In the genomic region with DNA sequence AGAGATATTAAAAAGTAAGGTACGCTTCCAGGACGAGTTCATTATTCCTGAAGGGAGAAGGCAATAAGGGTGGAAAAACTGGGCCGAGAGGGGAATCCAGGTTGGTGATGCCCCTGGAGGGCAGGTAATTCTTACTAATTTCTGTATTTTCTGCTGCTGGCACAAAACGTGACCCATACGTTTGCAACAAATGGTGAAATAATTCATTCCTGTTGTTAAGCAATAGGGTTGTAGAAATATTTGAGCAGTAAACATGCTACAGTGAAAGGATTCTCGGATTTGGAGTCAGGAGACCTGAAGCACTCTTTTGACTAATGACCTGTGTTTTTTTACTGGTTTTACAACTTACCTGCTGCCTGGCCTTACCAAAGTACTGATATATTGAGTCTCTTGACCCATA, we compare ENCODE assay signal across 8 cellular contexts. TPM values are rescaled to one million over a fixed set of nuclear protein-coding genes. Genes with fewer than 3 reads are reported as not detected.
A peak's percentile ranks its signal among the peaks of the same experiment; 100 is the strongest.
DNase-seq lines count a peak whose midpoint lies in the region; ATAC-seq lines count a peak whose summit lies in the region.

No MANE protein-coding gene starts in this region.

- peaks cover 48 to 54% (median 49%) of the 10 kb centered on the region in 3 donors for H3K4me1 Mint-ChIP-seq in T-cell

- H3K9me3 Mint-ChIP-seq in T-cell, result no peaks in the 10 kb centered on the region

- peak overlapping the region; percentile 90 to 99 (median 98) for H3K4me3 Mint-ChIP-seq in T-cell

- peak; percentile 16 for DNase-seq in GM03348 (ENCODE audit: low spot score)
- DNase-seq in T-cell, result no peak
- DNase-seq in fibroblast of peridontal ligament (ENCODE audit: extremely low read depth), result peak; percentile 51
- DNase-seq in DMS153 (lab: John Stamatoyannopoulos, UW), result no peak
- no peak for DNase-seq in NCI-H2107 (lab: John Stamatoyannopoulos, UW)
- DNase-seq in iPS-NIHi11 (ENCODE audit: low spot score), result no peak

- H3K27ac ChIP-seq in rectal smooth muscle tissue (ENCODE audit: low read depth, low read length), result peak overlapping the region; percentile 94

- H3K27me3 Mint-ChIP-seq in T-cell, result no peaks in the 10 kb centered on the region

- H3K36me3 ChIP-seq in rectal smooth muscle tissue (ENCODE audit: control insufficient read depth, insufficient read depth, low read length), result peaks cover 8% of the 10 kb centered on the region

- H3K9ac ChIP-seq in rectal smooth muscle tissue (ENCODE audit: low read length), result peak overlapping the region; percentile 93

- POLR2A ChIA-PET in T-cell (lab: Charles Lee), result interaction anchor here in 1 of 2 donors (1.0 to 1.8 kb wide), 5 partner anchors 33 to 293 kb away, joined by 4 to 12 read pairs (median 7); a partner anchor contains a TSS

- no peaks in the 10 kb centered on the region for H3K27me3 ChIP-seq in rectal smooth muscle tissue (ENCODE audit: control insufficient read depth, insufficient read depth, low read length)

- peak overlapping the region; percentile 97 for H3K4me3 ChIP-seq in rectal smooth muscle tissue (ENCODE audit: low read length)

- peaks cover 14% of the 10 kb centered on the region for H3K4me1 ChIP-seq in rectal smooth muscle tissue (ENCODE audit: control insufficient read depth, insufficient read depth, low read length)

- peak overlapping the region; percentile 99 for H3K27ac Mint-ChIP-seq in T-cell

- H3K36me3 Mint-ChIP-seq in T-cell, result peaks cover 20% of the 10 kb centered on the region

- ATAC-seq in T-cell (replicated peaks in 1 of 4) (no peak), GM18867 (IDR thresholded peaks at IDR 0.05; ENCODE audit: unreplicated experiment) (no peak)

- CTCF ChIA-PET in T-cell (lab: Charles Lee), result interaction anchor here in 1 of 2 donors (2.6 kb wide), 1 partner anchor 36 kb away, joined by 12 read pairs; a partner anchor contains a TSS

RNA-seq across cellular contexts. Expression of a gene that starts 0.7 kb away (rescaled TPM):
- 1 to 10 TPM; 6.2 to 9.7 (median 7.9) TPM for total RNA-seq in T-cell

RNA-seq across cellular contexts. Expression of a gene that starts 35.9 kb away (rescaled TPM):
- 100 to 1,000 TPM; 130 to 164 (median 151) TPM for total RNA-seq in T-cell

Comparison
In these comparisons a context has a peak if more than half of its experiments do, and no peak if none do; other contexts are left out.
1. DNase-seq: peak in GM03348 (single experiment) and fibroblast of peridontal ligament (single experiment); none in T-cell (0 of 34), DMS153 (single experiment), NCI-H2107 (single experiment) and iPS-NIHi11 (single experiment).